In the genomic region with DNA sequence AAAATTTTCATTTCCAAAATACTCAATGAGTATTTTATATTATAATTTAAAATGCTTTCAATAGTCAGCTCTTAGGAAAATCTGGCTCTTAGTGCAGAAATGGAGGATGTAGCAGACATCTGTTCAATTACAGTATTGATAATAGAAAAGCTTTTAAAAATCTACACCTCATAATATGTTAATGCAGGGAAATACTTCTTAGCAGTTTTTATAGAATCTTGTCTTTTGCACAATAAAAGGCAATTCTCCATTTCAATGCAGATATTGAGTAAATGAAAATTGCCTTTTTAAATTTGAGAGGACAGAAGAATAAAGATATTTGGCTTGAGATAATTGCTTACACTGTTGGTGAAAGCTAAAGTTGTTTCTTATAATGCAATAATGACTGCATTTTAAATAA, we compare ENCODE assay signal across 33 cellular contexts.
"Had no signal": no experiment of that assay in that cellular context is flagged by ENCODE, and none has a peak within 500 bp of the region (broad histone marks: within the 10 kb centered on the region; RNA-seq: fewer than 3 reads in every experiment).

No MANE protein-coding gene starts in this region.

- H3K27me3 ChIP-seq: MG63 had no signal

- H3K4me3 ChIP-seq: MG63 had no signal

- H3K9me3 ChIP-seq: MG63 had no signal

- H3K36me3 ChIP-seq: MG63 had no signal

- DNase-seq: Karpas-422, Kasumi-1, MG63, MM.1S, MV-4-11, NCI-H1048, NCI-H1092, NCI-H1092 treated with DMSO at 0.1 percent for 48 hours, NCI-H1105, NCI-H1105 treated with DMSO at 0.1 percent for 48 hours, NCI-H1417, NCI-H1417 treated with DMSO at 0.1 percent for 48 hours, NCI-H1436, NCI-H1436 treated with DMSO at 0.1 percent for 48 hours, NCI-H146, NCI-H1694, NCI-H1694 treated with DMSO at 0.1 percent for 48 hours, NCI-H187, NCI-H187 treated with DMSO at 0.1 percent for 48 hours, NCI-H1930, NCI-H2029, NCI-H2029 treated with DMSO at 0.1 percent for 48 hours, NCI-H2081, NCI-H2081 treated with DMSO at 0.1 percent for 48 hours, NCI-H2107, NCI-H2171, NCI-H2227 treated with DMSO at 0.1 percent for 48 hours, NCI-H226, NCI-H345, NCI-H446, NCI-H446 treated with DMSO at 0.1 percent for 48 hours, NCI-H510A, NCI-H510A treated with DMSO at 0.1 percent for 48 hours had no signal
